ENCODE assay signal across 9 cellular contexts in genomic region chr1:183806650-183807049, GRCh38. TPM values are rescaled to one million over a fixed set of nuclear protein-coding genes. Genes with fewer than 3 reads are reported as not detected.
DNase-seq lines count a peak whose midpoint lies in the region; ATAC-seq and TF ChIP-seq lines count a peak whose summit lies in the region.
"Had no signal": no experiment of that assay in that cellular context is flagged by ENCODE, and none has a peak within 500 bp of the region (broad histone marks: within the 10 kb centered on the region; RNA-seq: fewer than 3 reads in every experiment).

No MANE protein-coding gene starts in this region.

- H3K4me1 ChIP-seq in mesodermal cell (ENCODE audit: control insufficient read depth, insufficient read depth, low read length, poor library complexity, severe bottlenecking) = peaks cover 41% of the 10 kb centered on the region
- peaks cover 0 to 66% (median 14%) of the 10 kb centered on the region in 4 donors for H3K4me1 ChIP-seq in tibial nerve

- no peaks in the 10 kb centered on the region for H3K36me3 Mint-ChIP-seq in effector memory CD8-positive, alpha-beta T cell (ENCODE audit: insufficient read depth)

- no peaks in the 10 kb centered on the region for H3K27me3 ChIP-seq in tibial nerve

- no peak overlapping the region for H3K4me3 Mint-ChIP-seq in effector memory CD8-positive, alpha-beta T cell

- WGBS in mesodermal cell (ENCODE audit: insufficient coverage in 2 of 2), 2 experiments = no CpG with 5 or more reads among the region's 1 CpG
- WGBS in tibial nerve, 2 donors = 32 to 38% methylated on average over 1 of the region's 1 CpG

- H3K27ac Mint-ChIP-seq in effector memory CD8-positive, alpha-beta T cell = no peak overlapping the region

- ATAC-seq in effector memory CD8-positive, alpha-beta T cell (replicated peaks) = no peak
- ATAC-seq in GM18517 (IDR thresholded peaks at IDR 0.05; ENCODE audit: unreplicated experiment) (no peak), esophagus mucosa (no peak)

- no peak for TF ChIP-seq POLR2A in tibial nerve (IDR thresholded peaks at IDR 0.05)

- peaks cover 5 to 7% of the 10 kb centered on the region in 2 donors for H3K4me1 Mint-ChIP-seq in effector memory CD8-positive, alpha-beta T cell (ENCODE audit: low read depth in 2 of 2)

- H3K4me3 ChIP-seq in mesodermal cell (ENCODE audit: extremely low read depth, insufficient read depth, low read length, poor library complexity, severe bottlenecking) (peak overlapping the region; percentile 64), tibial nerve (peak overlapping the region; percentile 46 to 64 (median 60))

- H3K27me3 Mint-ChIP-seq in effector memory CD8-positive, alpha-beta T cell = peaks cover 40 to 63% of the 10 kb centered on the region in 2 donors

- peak; percentile 63 for DNase-seq in NCI-H187 treated with DMSO at 0.1 percent for 48 hours (lab: John Stamatoyannopoulos, UW)
- no peak for DNase-seq in tibial nerve (ENCODE audit: low spot score in 2 of 2)
- DNase-seq in effector memory CD8-positive, alpha-beta T cell = no peak
- DNase-seq: activated CD4-positive, alpha-beta T cell treated with anti-CD3 and anti-CD28 coated beads, Interleukin-2, amount 50 U/mL, for 48 hours; GF-D8 had no signal

- no peak for TF ChIP-seq CTCF in tibial nerve (IDR thresholded peaks at IDR 0.05)

- H3K9me3 Mint-ChIP-seq in effector memory CD8-positive, alpha-beta T cell = peaks cover 0 to 3% of the 10 kb centered on the region in 2 donors

- H3K9me3 ChIP-seq in mesodermal cell (ENCODE audit: control insufficient read depth, low read length) (peaks cover 6% of the 10 kb centered on the region), tibial nerve (peaks cover 0 to 7% (median 2%) of the 10 kb centered on the region in 4 donors)

- H3K27ac ChIP-seq in cingulate gyrus (ENCODE audit: low read depth, low read length) (peak overlapping the region; percentile 74), mesodermal cell (ENCODE audit: low read depth, low read length, severe bottlenecking) (peak overlapping the region; percentile 13), tibial nerve (peak overlapping the region in 3 of 4 donors; percentile 44 to 97 (median 88))

- peaks cover 22% of the 10 kb centered on the region for H3K36me3 ChIP-seq in mesodermal cell (ENCODE audit: control insufficient read depth, insufficient read depth, low read length)
- no peaks in the 10 kb centered on the region for H3K36me3 ChIP-seq in tibial nerve

- TF ChIP-seq EP300 in tibial nerve (IDR thresholded peaks at IDR 0.05) = no peak

RNA-seq across cellular contexts. Expression of gene RGL1, which starts 1.7 kb away (rescaled TPM):
- polyA plus RNA-seq in mesodermal cell (2013, experiment 1 of 2) = 26.3 TPM
- polyA plus RNA-seq in mesodermal cell (2013, experiment 2 of 2) = 26.9 TPM
- 10 to 100 TPM; 57.3 to 81.8 (median 68.1) TPM for total RNA-seq in tibial nerve
- total RNA-seq in esophagus mucosa = 3.0 TPM

Comparison
In these comparisons a context has a peak if more than half of its experiments do, and no peak if none do; other contexts are left out.
1. H3K27ac ChIP-seq: peak in every context shown above with its lines; median percentile 88 in tibial nerve; 74 in cingulate gyrus; 13 in mesodermal cell.
2. RNA of gene RGL1, which starts 1.7 kb away (total RNA-seq): 57.3 to 81.8 TPM in tibial nerve; 3.0 TPM in esophagus mucosa (single experiment); every median in the first group is over 10 times any median in the second.